22 cellular contexts compared by ENCODE assay signal in the genomic region with DNA sequence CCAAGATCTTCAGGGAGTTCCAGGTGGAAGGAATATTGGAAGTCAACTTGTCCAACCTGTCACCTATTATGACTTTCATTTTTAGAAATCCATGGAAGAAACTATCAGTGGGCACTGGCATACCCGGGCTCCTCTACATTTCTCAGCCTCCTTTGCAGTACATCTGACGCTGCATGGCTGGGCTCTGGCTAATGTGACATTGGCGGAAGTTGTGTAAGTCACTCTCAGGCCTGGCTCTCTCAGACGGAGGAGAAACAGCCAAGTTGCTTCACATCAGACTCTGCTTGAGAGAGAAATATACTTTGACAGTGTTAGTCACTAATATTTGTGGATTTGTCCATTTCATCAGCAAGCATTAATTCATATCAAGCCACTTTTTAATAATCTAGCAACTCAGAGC. TPM values are rescaled to one million over a fixed set of nuclear protein-coding genes. Genes with fewer than 3 reads are reported as not detected.
A peak's percentile ranks its signal among the peaks of the same experiment; 100 is the strongest.
DNase-seq lines count a peak whose midpoint lies in the region; ATAC-seq, FAIRE-seq and TF ChIP-seq lines count a peak whose summit lies in the region.
"Had no signal": no experiment of that assay in that cellular context is flagged by ENCODE, and none has a peak within 500 bp of the region (broad histone marks: within the 10 kb centered on the region; RNA-seq: fewer than 3 reads in every experiment).

No MANE protein-coding gene starts in this region.

- H3K4me1 ChIP-seq in BLaER1 treated with 17β-estradiol and CSF1 and Interleukin-3, amounts not matched to agents 10 nM and 100 nM: peaks cover 13 to 75% (median 63%) of the 10 kb centered on the region in 10 experiments; a peak in 19 of 20 replicates
- H3K4me1 ChIP-seq in K562 (replicated peaks in 1 of 2; ENCODE audit: control insufficient read depth in 2 of 2, insufficient read depth in 2 of 2, low read length in 2 of 2): peaks cover 9 to 21% of the 10 kb centered on the region in 2 experiments; a peak in 4 of 5 replicates
- no peaks in the 10 kb centered on the region for H3K4me1 ChIP-seq in psoas muscle
- H3K4me1 ChIP-seq: Caco-2 had no signal

- H3K79me2 ChIP-seq in K562 (ENCODE audit: control insufficient read depth, insufficient read depth, low read length): no peaks in the 10 kb centered on the region; the same call in 2 of the 3 replicates

- TF ChIP-seq RAD21 in K562 (CRISPR knock-in tag; conservative IDR thresholded peaks at IDR 0.05 in 1 of 2, IDR thresholded peaks at IDR 0.05 in 1 of 2): no peak

- in situ Hi-C loops in K562 (cut with MboI): no loop called here

- no peak overlapping the region for H3K4me3 Mint-ChIP-seq in effector memory CD8-positive, alpha-beta T cell
- H3K4me3 Mint-ChIP-seq: B cell; CD4-positive, alpha-beta T cell; GM23338 had no signal

- no peak overlapping the region for H3K27ac ChIP-seq in BLaER1 treated with 17β-estradiol and CSF1 and Interleukin-3, amounts not matched to agents 10 nM and 100 nM
- H3K27ac ChIP-seq in K562 (ENCODE audit: extremely low read depth, low read depth, low read length) (no peak overlapping the region), psoas muscle (no peak overlapping the region)
- H3K27ac ChIP-seq: C4-2B, HL-60 had no signal

- no peaks in the 10 kb centered on the region for H3K9me1 ChIP-seq in K562 (ENCODE audit: control insufficient read depth, insufficient read depth, low read length)

- POLR2A ChIA-PET in K562 (lab: Yijun Ruan, JAX): interaction anchor here (0.7 kb wide), 1 partner anchor 9 kb away, joined by 3 read pairs; no protein-coding TSS in a partner anchor

- no peak for TF ChIP-seq EP300 in K562 (IDR thresholded peaks at IDR 0.05; ENCODE audit: low read length)

- no peaks in the 10 kb centered on the region for H3K36me3 Mint-ChIP-seq in effector memory CD8-positive, alpha-beta T cell (ENCODE audit: insufficient read depth)

- H3K4me2 ChIP-seq in BLaER1 treated with 17β-estradiol and CSF1 and Interleukin-3, amounts not matched to agents 10 nM and 100 nM: peak overlapping the region in 8 of 11 experiments; percentile 45 to 87 (median 72); a peak in 15 of 22 replicates
- no peak overlapping the region for H3K4me2 ChIP-seq in K562 (ENCODE audit: insufficient read depth, low read length)
- H3K4me2 ChIP-seq: GM23338 had no signal

- peaks cover 0 to 37% (median 17%) of the 10 kb centered on the region in 11 experiments; a peak in 18 of 22 replicates for H3K9me3 ChIP-seq in BLaER1 treated with 17β-estradiol and CSF1 and Interleukin-3, amounts not matched to agents 10 nM and 100 nM (replicated peaks in 1 of 11)
- no peaks in the 10 kb centered on the region; the same call in 1 of the 2 replicates for H3K9me3 ChIP-seq in K562 (replicated peaks; ENCODE audit: control insufficient read depth, insufficient read depth, low read depth, low read length)
- no peaks in the 10 kb centered on the region for H3K9me3 ChIP-seq in psoas muscle
- H3K9me3 ChIP-seq: Caco-2 had no signal

- peaks cover 27 to 41% of the 10 kb centered on the region in 2 donors for H3K27me3 Mint-ChIP-seq in effector memory CD8-positive, alpha-beta T cell

- no peak overlapping the region for H2AFZ ChIP-seq in K562 (ENCODE audit: low read depth, low read length)
- H2AFZ ChIP-seq: GM23338 had no signal

- intact Hi-C loops in K562 (cut with micrococcal nuclease) (no loop called here), psoas muscle (cut with DNase I) (no loop called here)

- H3K27me3 ChIP-seq in BLaER1 treated with 17β-estradiol and CSF1 and Interleukin-3, amounts not matched to agents 10 nM and 100 nM: peaks cover 0 to 4% (median 0%) of the 10 kb centered on the region in 11 experiments; a peak in 1 of 22 replicates
- H3K27me3 ChIP-seq in K562 (ENCODE audit: control insufficient read depth in 2 of 2, insufficient read depth in 2 of 2, low read length in 2 of 2): no peaks in the 10 kb centered on the region
- peaks cover 6 to 45% (median 15%) of the 10 kb centered on the region in 3 donors for H3K27me3 ChIP-seq in psoas muscle (ENCODE audit: insufficient read depth in 3 of 3, low read length in 2 of 3)

- FAIRE-seq in K562 (lab: Jason Lieb, UNC): peak; percentile 37
- FAIRE-seq: D721Med, GM12892, GM18507, H54 had no signal

- H3K27ac Mint-ChIP-seq in effector memory CD8-positive, alpha-beta T cell: no peak overlapping the region
- H3K27ac Mint-ChIP-seq: B cell; CD4-positive, alpha-beta T cell; GM23338 had no signal

- CTCF ChIA-PET in K562 (lab: Yijun Ruan, JAX; ENCODE audit: low intra/inter-chr PET ratio): no interaction called here

- peaks cover 4 to 8% of the 10 kb centered on the region in 2 donors for H3K4me1 Mint-ChIP-seq in effector memory CD8-positive, alpha-beta T cell (ENCODE audit: low read depth in 2 of 2)

- no peak for TF ChIP-seq POLR2A in K562 (conservative IDR thresholded peaks at IDR 0.05)

- DNase-seq in NOMO-1 treated with dmso at 0.1 percent for 144 hours (lab: John Stamatoyannopoulos, UW; ENCODE audit: unreplicated experiment) (peak; percentile 12), K562 (ENCODE audit: extremely low read depth in 1 of 4, low spot score in 3 of 4) (no peak), psoas muscle (peak; percentile 27 to 54)
- DNase-seq in stimulated activated naive CD4-positive, alpha-beta T cell treated with Interleukin-2 at 50 U/mL for 16 hours (lab: John Stamatoyannopoulos, UW): no peak
- no peak for DNase-seq in effector memory CD8-positive, alpha-beta T cell
- DNase-seq: Caco-2; CD4-positive, alpha-beta T cell; DMS79; GDM1; HCEC 1CT had no signal

- BruUV-seq in K562 (replicated peaks; lab: Mats Ljungman, UMichigan): no TSS peak

- peak overlapping the region in 2 of 10 experiments; percentile 62 to 67; a peak in 2 of 20 replicates for H3K4me3 ChIP-seq in BLaER1 treated with 17β-estradiol and CSF1 and Interleukin-3, amounts not matched to agents 10 nM and 100 nM
- H3K4me3 ChIP-seq in K562 (no peak overlapping the region), psoas muscle (no peak overlapping the region)
- H3K4me3 ChIP-seq: GM23338 had no signal

- peaks cover 0 to 62% (median 4%) of the 10 kb centered on the region in 11 experiments; a peak in 12 of 22 replicates for H3K36me3 ChIP-seq in BLaER1 treated with 17β-estradiol and CSF1 and Interleukin-3, amounts not matched to agents 10 nM and 100 nM
- H3K36me3 ChIP-seq in K562 (ENCODE audit: control insufficient read depth, insufficient read depth, low read length): no peaks in the 10 kb centered on the region
- H3K36me3 ChIP-seq in psoas muscle (ENCODE audit: insufficient read depth in 1 of 2, low read depth in 1 of 2): no peaks in the 10 kb centered on the region

- H3K9ac ChIP-seq in BLaER1 treated with 17β-estradiol and CSF1 and Interleukin-3, amounts not matched to agents 10 nM and 100 nM: no peak overlapping the region
- no peak overlapping the region for H3K9ac ChIP-seq in K562 (ENCODE audit: insufficient read depth in 1 of 2, low read depth in 2 of 2, low read length in 2 of 2)

- ATAC-seq in K562: no peak
- peak in 2 of 4 donors; percentile 35 to 54 for ATAC-seq in psoas muscle
- no peak for ATAC-seq in HG02981 (IDR thresholded peaks at IDR 0.05; ENCODE audit: unreplicated experiment)
- no peak for ATAC-seq in effector memory CD8-positive, alpha-beta T cell (replicated peaks)
- ATAC-seq: GM23338 had no signal

- no peak for TF ChIP-seq CTCF in K562 (IDR thresholded peaks at IDR 0.05 in 2 of 3, conservative IDR thresholded peaks at IDR 0.05 in 1 of 3; ENCODE audit: insufficient read depth in 2 of 3, low read depth in 1 of 3, low read length in 3 of 3)
- TF ChIP-seq CTCF in psoas muscle (IDR thresholded peaks at IDR 0.05): no peak

- H4K20me1 ChIP-seq in BLaER1 treated with 17β-estradiol and CSF1 and Interleukin-3, amounts not matched to agents 10 nM and 100 nM: no peaks in the 10 kb centered on the region
- no peaks in the 10 kb centered on the region for H4K20me1 ChIP-seq in K562 (replicated peaks; ENCODE audit: control insufficient read depth, insufficient read depth, low read length)

- 36% methylated on average over 4 of the region's 4 CpGs for WGBS in K562 (ENCODE audit: insufficient coverage, low coverage, missing lambda C conversion rate)
- 67 to 79% (median 67%) methylated on average over 4 of the region's 4 CpGs for WGBS in psoas muscle, 3 donors

- H3K9me3 Mint-ChIP-seq in effector memory CD8-positive, alpha-beta T cell: no peaks in the 10 kb centered on the region
- H3K9me3 Mint-ChIP-seq: CD4-positive, alpha-beta T cell had no signal

TF ChIP-seq in K562, 482 proteins besides CTCF, POLR2A, EP300 and RAD21 (continues in another document):
- TF ChIP-seq SOX6 (IDR thresholded peaks at IDR 0.05): no peak
- no peak for TF ChIP-seq XRCC4 (IDR thresholded peaks at IDR 0.05; ENCODE audit: extremely low read depth, insufficient read depth, insufficient read length)

RNA-seq across cellular contexts. Expression of a gene that starts 4.5 kb away (rescaled TPM):
- 30.9 and 53.8 TPM in 2 replicates for total RNA-seq in K562 (2011; cell fraction: chromatin; rRNA removed; ENCODE audit: low replicate concordance)
- 26.5 and 31.7 TPM in 2 replicates for total RNA-seq in K562 (2011; cell fraction: nucleolus; rRNA removed)
- total RNA-seq in K562 (2011; cell fraction: nucleoplasm; rRNA removed): 25.2 and 27.7 TPM in 2 replicates
- total RNA-seq in K562 (2014; rRNA removed) (5.5 and 5.7 TPM in 2 replicates), K562 (2014; rRNA removed; fragmentation: Illumina TruSeq; extraction: Trizol) (6.8 and 7.4 TPM in 2 replicates), K562 (2015; rRNA removed; fragmentation: Illumina TruSeq; extraction: Trizol) (5.7 and 5.8 TPM in 2 replicates), K562 (2021) (6.9 and 7.1 TPM in 2 replicates), psoas muscle (under 1 TPM; 0.15 to 0.84 (median 0.19) TPM)
- polyA plus RNA-seq in K562 (2011; rRNA removed) (1.8 and 2.8 TPM in 2 replicates), K562 (2014; fragmentation: Illumina TruSeq; extraction: Trizol) (4.7 and 5.3 TPM in 2 replicates), K562 (2014; fragmentation: Nextera tagmentation; extraction: Ambion mirVana) (under 1 TPM; 0.49 to 0.92 TPM), K562 (2014; rRNA removed) (4.6 TPM in 2 replicates), psoas muscle (under 1 TPM in 2 of 3 donors, not detected in 1; 0.01 to 0.03 TPM)
- polyA plus RNA-seq in K562 (2011; cell fraction: cytosol; rRNA removed): 1.2 and 1.6 TPM in 2 replicates
- 4.2 and 7.1 TPM in 2 replicates for polyA plus RNA-seq in K562 (2011; cell fraction: nucleus; rRNA removed)
- polyA plus RNA-seq in K562 (2012): 3.9 and 7.6 TPM in 2 replicates
- 6.5 and 7.1 TPM in 2 replicates for polyA minus RNA-seq in K562 (2011; rRNA and poly(A)+ RNA removed)
- 4.7 and 5.5 TPM in 2 replicates for polyA minus RNA-seq in K562 (2011; cell fraction: cytosol; rRNA and poly(A)+ RNA removed)
- polyA minus RNA-seq in K562 (2011; cell fraction: nucleus; rRNA and poly(A)+ RNA removed): 14.5 and 16.0 TPM in 2 replicates
- total RNA-seq: A172, Caco-2, HT1080 had no signal

Comparison
In these comparisons a context has a peak if more than half of its experiments do, and no peak if none do; other contexts are left out.
1. DNase-seq: peak in NOMO-1 treated with dmso at 0.1 percent for 144 hours (single experiment) and psoas muscle (2 of 2); none in K562 (0 of 4), stimulated activated naive CD4-positive, alpha-beta T cell treated with Interleukin-2 at 50 U/mL for 16 hours (single experiment) and effector memory CD8-positive, alpha-beta T cell (0 of 3).